15 cellular contexts compared by ENCODE assay signal in genomic region chr1:228148196-228148861, GRCh38. TPM values are rescaled to one million over a fixed set of nuclear protein-coding genes. Genes with fewer than 3 reads are reported as not detected.
DNase-seq lines count a peak whose midpoint lies in the region; ATAC-seq and TF ChIP-seq lines count a peak whose summit lies in the region.
"Had no signal": no experiment of that assay in that cellular context is flagged by ENCODE, and none has a peak within 500 bp of the region (broad histone marks: within the 10 kb centered on the region; RNA-seq: fewer than 3 reads in every experiment).

No MANE protein-coding gene starts in this region.

- no peak overlapping the region for H2AFZ ChIP-seq in SK-N-SH (ENCODE audit: low read depth)
- H2AFZ ChIP-seq in mesenchymal stem cell (ENCODE audit: low read depth, low read length): no peak overlapping the region

- no peak overlapping the region for H3K18ac ChIP-seq in mesenchymal stem cell (ENCODE audit: low read depth in 1 of 2, low read length in 2 of 2)

- 83% methylated on average over 6 of the region's 18 CpGs for WGBS in SK-N-SH (ENCODE audit: low lambda C conversion rate)
- 94% methylated on average over 18 of the region's 18 CpGs for WGBS in mesenchymal stem cell

- H3F3A ChIP-seq in SK-N-SH (replicated peaks; ENCODE audit: insufficient read depth): no peaks in the 10 kb centered on the region

- H3K4ac ChIP-seq in mesenchymal stem cell (ENCODE audit: low read depth in 1 of 2, low read length in 2 of 2): no peak overlapping the region

- H2BK12ac ChIP-seq in mesenchymal stem cell (ENCODE audit: low read length in 2 of 2): no peak overlapping the region

- no peak overlapping the region for H3K27ac Mint-ChIP-seq in type B pancreatic cell
- H3K27ac Mint-ChIP-seq: activated naive CD4-positive, alpha-beta T cell treated with anti-CD3 and anti-CD28 coated beads for 36 hours; dendritic cell treated with granulocyte-macrophage colony-stimulating factor and Interleukin-4, amounts not matched to agents 40 ng/mL and 50 ng/mL, for 4 days had no signal

- DNase-seq in SK-N-SH (peak; percentile 19), colonic mucosa (no peak), mesenchymal stem cell (no peak), type B pancreatic cell (ENCODE audit: extremely low spot score, unreplicated experiment) (peak; percentile 58), brain microvascular endothelial cell (no peak), SKM-1 (lab: John Stamatoyannopoulos, UW; ENCODE audit: unreplicated experiment) (no peak)
- DNase-seq: 8988T; activated CD4-positive, alpha-beta T cell treated with anti-CD3 and anti-CD28 coated beads, Interleukin-2, amount 50 U/mL, for 1 hour; activated naive CD4-positive, alpha-beta T cell treated with anti-CD3 and anti-CD28 coated beads for 36 hours; NCI-H526 had no signal

- no peaks in the 10 kb centered on the region for H3K9me3 Mint-ChIP-seq in type B pancreatic cell
- H3K9me3 Mint-ChIP-seq: activated naive CD4-positive, alpha-beta T cell treated with anti-CD3 and anti-CD28 coated beads for 36 hours; dendritic cell treated with granulocyte-macrophage colony-stimulating factor and Interleukin-4, amounts not matched to agents 40 ng/mL and 50 ng/mL, for 4 days had no signal

- H2BK5ac ChIP-seq in mesenchymal stem cell (ENCODE audit: low read depth, low read length, poor library complexity, severe bottlenecking): no peak overlapping the region

- H2BK15ac ChIP-seq in mesenchymal stem cell (ENCODE audit: low read depth, poor library complexity, severe bottlenecking): no peak overlapping the region

- CTCF ChIA-PET in SK-N-SH (lab: Yijun Ruan, JAX): interaction anchor here (1.2 kb wide), 1 partner anchor 17 kb away, joined by 3 read pairs; the partner anchor contains the start of gene IBA57

- peaks cover 8% of the 10 kb centered on the region for H3K4me1 Mint-ChIP-seq in type B pancreatic cell (ENCODE audit: unreplicated experiment)

- H3K9me3 ChIP-seq in SK-N-SH: no peaks in the 10 kb centered on the region
- H3K9me3 ChIP-seq in colonic mucosa: no peaks in the 10 kb centered on the region
- H3K9me3 ChIP-seq in mesenchymal stem cell (ENCODE audit: control insufficient read depth, low read length): no peaks in the 10 kb centered on the region
- H3K9me3 ChIP-seq: mucosa of descending colon had no signal

- no peak overlapping the region for H3K4me3 Mint-ChIP-seq in type B pancreatic cell
- H3K4me3 Mint-ChIP-seq: activated naive CD4-positive, alpha-beta T cell treated with anti-CD3 and anti-CD28 coated beads for 36 hours; dendritic cell treated with granulocyte-macrophage colony-stimulating factor and Interleukin-4, amounts not matched to agents 40 ng/mL and 50 ng/mL, for 4 days had no signal

- no peak overlapping the region for H2AK5ac ChIP-seq in mesenchymal stem cell (ENCODE audit: low read length, severe bottlenecking)

- H4K91ac ChIP-seq in mesenchymal stem cell (ENCODE audit: low read length): peak overlapping the region; percentile 36

- H3K79me1 ChIP-seq in mesenchymal stem cell (replicated peaks; ENCODE audit: low read length, poor library complexity, severe bottlenecking): peaks cover 44% of the 10 kb centered on the region

- TF ChIP-seq EP300 in SK-N-SH (IDR thresholded peaks at IDR 0.05; ENCODE audit: borderline replicate concordance in 1 of 2, low read depth in 1 of 2, low read length in 1 of 2): no peak

- H3K79me2 ChIP-seq in SK-N-SH (ENCODE audit: insufficient read depth): peaks cover 37% of the 10 kb centered on the region

- no peak for TF ChIP-seq RAD21 in SK-N-SH (IDR thresholded peaks at IDR 0.05; ENCODE audit: low read length)

- no peak overlapping the region for H2BK120ac ChIP-seq in mesenchymal stem cell (ENCODE audit: low read depth, low read length)

- TF ChIP-seq CTCF in SK-N-SH (IDR thresholded peaks at IDR 0.05) (no peak), colonic mucosa (IDR thresholded peaks at IDR 0.05) (no peak), type B pancreatic cell (conservative IDR thresholded peaks at IDR 0.05) (no peak), brain microvascular endothelial cell (IDR thresholded peaks at IDR 0.05; ENCODE audit: low read depth, low read length, missing control alignments) (no peak)

- peaks cover 43% of the 10 kb centered on the region for H4K20me1 ChIP-seq in SK-N-SH (ENCODE audit: insufficient read depth)

- H3K4me1 ChIP-seq in SK-N-SH (ENCODE audit: control insufficient read depth in 1 of 2, insufficient read depth in 2 of 2, low read depth in 1 of 2, low read length in 1 of 2) (peaks cover 1 to 12% of the 10 kb centered on the region in 2 experiments; a peak in 2 of 4 replicates), colonic mucosa (no peaks in the 10 kb centered on the region), mesenchymal stem cell (ENCODE audit: control insufficient read depth, insufficient read depth, low read depth, low read length) (peaks cover 45% of the 10 kb centered on the region)

- no peak overlapping the region for H3K27ac ChIP-seq in SK-N-SH (ENCODE audit: low read depth in 2 of 2, low read length in 1 of 2)
- peak overlapping the region; percentile 47 for H3K27ac ChIP-seq in colonic mucosa
- no peak overlapping the region for H3K27ac ChIP-seq in mesenchymal stem cell (ENCODE audit: low read length, poor library complexity, severe bottlenecking)
- no peak overlapping the region for H3K27ac ChIP-seq in brain microvascular endothelial cell

- H3K27me3 ChIP-seq in SK-N-SH (ENCODE audit: insufficient read depth): no peaks in the 10 kb centered on the region
- no peaks in the 10 kb centered on the region for H3K27me3 ChIP-seq in colonic mucosa
- no peaks in the 10 kb centered on the region for H3K27me3 ChIP-seq in mesenchymal stem cell (ENCODE audit: control insufficient read depth in 1 of 2, insufficient read depth in 1 of 2, low read length in 2 of 2)
- H3K27me3 ChIP-seq in brain microvascular endothelial cell (replicated peaks): no peaks in the 10 kb centered on the region

- no peak overlapping the region for H3K4me3 ChIP-seq in SK-N-SH (ENCODE audit: low read depth in 2 of 2, low read length in 1 of 2)
- no peak overlapping the region for H3K4me3 ChIP-seq in colonic mucosa
- H3K4me3 ChIP-seq in mesenchymal stem cell (ENCODE audit: insufficient read depth in 1 of 2, low read depth in 1 of 2, low read length in 2 of 2): no peak overlapping the region
- H3K4me3 ChIP-seq in brain microvascular endothelial cell (ENCODE audit: low read depth, low read length): no peak overlapping the region
- H3K4me3 ChIP-seq: mucosa of descending colon, smooth muscle cell had no signal

- in situ Hi-C loops in brain microvascular endothelial cell (cut with HindIII; ENCODE audit: low pct_ligation_motif_present, low sequenced_read_pairs): no loop called here

- POLR2A ChIA-PET in SK-N-SH (lab: Yijun Ruan, JAX): no interaction called here

- no peaks in the 10 kb centered on the region for H3K9me2 ChIP-seq in SK-N-SH

- no peak for ATAC-seq in SK-N-SH treated with all-trans-retinoic acid at 6 μM for 48 hours
- ATAC-seq in HG02981 (IDR thresholded peaks at IDR 0.05; ENCODE audit: unreplicated experiment): no peak

- H3K36me3 ChIP-seq in SK-N-SH (replicated peaks in 1 of 2; ENCODE audit: control insufficient read depth in 1 of 2, insufficient read depth in 2 of 2, low read length in 1 of 2): peaks cover 0 to 36% of the 10 kb centered on the region in 2 experiments
- H3K36me3 ChIP-seq in colonic mucosa: no peaks in the 10 kb centered on the region
- peaks cover 36 to 90% of the 10 kb centered on the region in 2 experiments for H3K36me3 ChIP-seq in mesenchymal stem cell (ENCODE audit: control insufficient read depth in 1 of 2, insufficient read depth in 2 of 2, low read depth in 1 of 2, low read length in 2 of 2)
- H3K36me3 ChIP-seq in brain microvascular endothelial cell (replicated peaks): peaks cover 14% of the 10 kb centered on the region

- H3K9ac ChIP-seq in SK-N-SH: no peak overlapping the region
- H3K9ac ChIP-seq in colonic mucosa (ENCODE audit: low read depth in 2 of 2, low read length in 2 of 2): no peak overlapping the region
- H3K9ac ChIP-seq in mesenchymal stem cell (ENCODE audit: low read length): peak overlapping the region; percentile 54

- intact Hi-C loops in colonic mucosa (cut with DNase I): no loop called here

- H4K8ac ChIP-seq in mesenchymal stem cell (ENCODE audit: low read length): peak overlapping the region; percentile 8

- H3K4me2 ChIP-seq in SK-N-SH: no peak overlapping the region
- H3K4me2 ChIP-seq in mesenchymal stem cell (ENCODE audit: low read length, poor library complexity, severe bottlenecking): no peak overlapping the region
- H3K4me2 ChIP-seq: smooth muscle cell had no signal

- no peak overlapping the region for H3K23ac ChIP-seq in mesenchymal stem cell (ENCODE audit: low read length in 2 of 2)

- H3K14ac ChIP-seq in mesenchymal stem cell (ENCODE audit: low read length in 2 of 2): no peak overlapping the region

- no peaks in the 10 kb centered on the region for H3K36me3 Mint-ChIP-seq in type B pancreatic cell

- no peaks in the 10 kb centered on the region for H3K27me3 Mint-ChIP-seq in type B pancreatic cell
- H3K27me3 Mint-ChIP-seq: dendritic cell treated with granulocyte-macrophage colony-stimulating factor and Interleukin-4, amounts not matched to agents 40 ng/mL and 50 ng/mL, for 4 days had no signal

RNA-seq across cellular contexts. Expression of gene GJC2, which starts 1.4 kb away (rescaled TPM):
- polyA plus RNA-seq in SK-N-SH (2012; rRNA removed): 0.92 and 0.97 TPM in 2 replicates
- 0.50 and 0.69 TPM in 2 replicates for polyA plus RNA-seq in SK-N-SH (2012; cell fraction: cytosol; rRNA removed)
- polyA plus RNA-seq in SK-N-SH (2012; cell fraction: nucleus; rRNA removed): 2.1 and 2.9 TPM in 2 replicates
- total RNA-seq in colonic mucosa: 1 to 10 TPM in 1 of 2 donors, under 1 TPM in 1; 0.69 to 1.2 TPM
- 0.33 TPM for polyA plus RNA-seq in mesenchymal stem cell (2013, experiment 1 of 2)
- polyA plus RNA-seq in mesenchymal stem cell (2013, experiment 2 of 2): 0.37 TPM
- total RNA-seq in type B pancreatic cell (ENCODE audit: low replicate concordance): 0.76 and 1.3 TPM in 2 replicates
- total RNA-seq: smooth muscle cell had no signal

RNA-seq across cellular contexts. Expression of gene GUK1, which starts 8.2 kb away (rescaled TPM):
- polyA plus RNA-seq in SK-N-SH (2012; rRNA removed): 717 and 742 TPM in 2 replicates
- 457 and 681 TPM in 2 replicates for polyA plus RNA-seq in SK-N-SH (2012; cell fraction: cytosol; rRNA removed)
- polyA plus RNA-seq in SK-N-SH (2012; cell fraction: nucleus; rRNA removed): 521 and 537 TPM in 2 replicates
- total RNA-seq in colonic mucosa (100 to 1,000 TPM; 178 to 221 TPM), type B pancreatic cell (ENCODE audit: low replicate concordance) (133 and 174 TPM in 2 replicates)
- polyA plus RNA-seq in mesenchymal stem cell (2013, experiment 1 of 2): 218 TPM
- polyA plus RNA-seq in mesenchymal stem cell (2013, experiment 2 of 2): 225 TPM

RNA-seq across cellular contexts. Expression of gene IBA57, which starts 17.3 kb away (rescaled TPM):
- polyA plus RNA-seq in SK-N-SH (2012; rRNA removed): 1.8 TPM in 2 replicates
- polyA plus RNA-seq in SK-N-SH (2012; cell fraction: cytosol; rRNA removed): 0.86 and 1.1 TPM in 2 replicates
- polyA plus RNA-seq in SK-N-SH (2012; cell fraction: nucleus; rRNA removed): 4.4 TPM in 2 replicates
- total RNA-seq in colonic mucosa (10 to 100 TPM; 11.0 to 16.9 TPM), type B pancreatic cell (ENCODE audit: low replicate concordance) (9.5 and 10.5 TPM in 2 replicates)
- polyA plus RNA-seq in mesenchymal stem cell (2013, experiment 1 of 2): 1.2 TPM
- polyA plus RNA-seq in mesenchymal stem cell (2013, experiment 2 of 2): 1.7 TPM

RNA-seq across cellular contexts. Expression of gene MRPL55, which starts 39.2 kb away (rescaled TPM):
- 70.3 and 75.3 TPM in 2 replicates for polyA plus RNA-seq in SK-N-SH (2012; rRNA removed)
- polyA plus RNA-seq in SK-N-SH (2012; cell fraction: cytosol; rRNA removed): 27.2 and 49.1 TPM in 2 replicates
- polyA plus RNA-seq in SK-N-SH (2012; cell fraction: nucleus; rRNA removed): 185 and 306 TPM in 2 replicates
- total RNA-seq in colonic mucosa (10 to 100 TPM; 33.0 to 60.7 TPM), type B pancreatic cell (ENCODE audit: low replicate concordance) (47.4 and 58.8 TPM in 2 replicates)
- 49.1 TPM for polyA plus RNA-seq in mesenchymal stem cell (2013, experiment 1 of 2)
- 50.1 TPM for polyA plus RNA-seq in mesenchymal stem cell (2013, experiment 2 of 2)

RNA-seq across cellular contexts. Expression of gene C1orf35, which starts 45.2 kb away (rescaled TPM):
- polyA plus RNA-seq in SK-N-SH (2012; rRNA removed): 28.6 and 42.9 TPM in 2 replicates
- polyA plus RNA-seq in SK-N-SH (2012; cell fraction: cytosol; rRNA removed): 17.8 and 24.9 TPM in 2 replicates
- polyA plus RNA-seq in SK-N-SH (2012; cell fraction: nucleus; rRNA removed): 107 and 195 TPM in 2 replicates
- total RNA-seq in colonic mucosa (10 to 100 TPM; 14.9 to 26.4 TPM), type B pancreatic cell (ENCODE audit: low replicate concordance) (16.9 and 23.3 TPM in 2 replicates)
- polyA plus RNA-seq in mesenchymal stem cell (2013, experiment 1 of 2): 10.8 TPM
- polyA plus RNA-seq in mesenchymal stem cell (2013, experiment 2 of 2): 11.6 TPM

Comparison
In these comparisons a context has a peak if more than half of its experiments do, and no peak if none do; other contexts are left out.
1. DNase-seq: peak in SK-N-SH (single experiment) and type B pancreatic cell (single experiment); none in colonic mucosa (single experiment), mesenchymal stem cell (single experiment), brain microvascular endothelial cell (single experiment) and SKM-1 (single experiment).